8 cellular contexts compared by ENCODE assay signal in genomic region chr11:65487467-65488272, GRCh38. TPM values are rescaled to one million over a fixed set of nuclear protein-coding genes. Genes with fewer than 3 reads are reported as not detected.
DNase-seq lines count a peak whose midpoint lies in the region; ATAC-seq and TF ChIP-seq lines count a peak whose summit lies in the region.

No MANE protein-coding gene starts in this region.

- H3K27ac ChIP-seq in WERI-Rb-1: peak overlapping the region; percentile 85
- H3K27ac ChIP-seq in fibroblast of lung (ENCODE audit: insufficient read depth, low read length): peak overlapping the region; percentile 100
- H3K27ac ChIP-seq in transverse colon: peak overlapping the region; percentile 98 to 100 (median 99)

- H3K4me2 ChIP-seq in fibroblast of lung (ENCODE audit: extremely low read depth, insufficient read depth, low read length): peak overlapping the region; percentile 94

- no peak for TF ChIP-seq POLR2A in transverse colon (IDR thresholded peaks at IDR 0.05)

- peak; percentile 100 for DNase-seq in EL
- DNase-seq in NCI-H2171 (lab: John Stamatoyannopoulos, UW): peak; percentile 99
- DNase-seq in WERI-Rb-1: peak; percentile 96
- DNase-seq in fibroblast of lung (ENCODE audit: low read depth in 2 of 2): peak; percentile 100
- peak; percentile 99 for DNase-seq in mucosa of gallbladder (ENCODE audit: low spot score)
- DNase-seq in transverse colon: peak; percentile 95

- ATAC-seq in HG02642 (IDR thresholded peaks at IDR 0.05; ENCODE audit: poor library complexity, unreplicated experiment): peak; percentile 70
- no peak for ATAC-seq in HG03378 (IDR thresholded peaks at IDR 0.05; ENCODE audit: unreplicated experiment)

- peaks cover 34% of the 10 kb centered on the region for H3K79me2 ChIP-seq in fibroblast of lung (ENCODE audit: control insufficient read depth, insufficient read depth, low read length)

- H3K36me3 ChIP-seq in WERI-Rb-1: no peaks in the 10 kb centered on the region
- H3K36me3 ChIP-seq in fibroblast of lung (ENCODE audit: control insufficient read depth, insufficient read depth, low read length): no peaks in the 10 kb centered on the region
- no peaks in the 10 kb centered on the region for H3K36me3 ChIP-seq in transverse colon

- no peaks in the 10 kb centered on the region for H3K27me3 ChIP-seq in WERI-Rb-1 (ENCODE audit: insufficient read depth, low read depth, severe bottlenecking)
- no peaks in the 10 kb centered on the region for H3K27me3 ChIP-seq in fibroblast of lung (ENCODE audit: control insufficient read depth, insufficient read depth, low read length)
- no peaks in the 10 kb centered on the region for H3K27me3 ChIP-seq in transverse colon

- H3K9ac ChIP-seq in fibroblast of lung (ENCODE audit: insufficient read depth, low read length): peak overlapping the region; percentile 90

- no peaks in the 10 kb centered on the region for H4K20me1 ChIP-seq in fibroblast of lung (ENCODE audit: control insufficient read depth, extremely low read depth, insufficient read depth, low read length)

- WGBS in transverse colon (ENCODE audit: low coverage in 1 of 2), 2 donors: 0 to 15% methylated on average over 6 to 15 of the region's 17 CpGs

- no peak overlapping the region for H2AFZ ChIP-seq in fibroblast of lung (ENCODE audit: low read length)

- intact Hi-C loops in transverse colon (cut with DNase I; ENCODE audit: low total_unique reads): no loop called here

- peak; percentile 33 for TF ChIP-seq EP300 in transverse colon (IDR thresholded peaks at IDR 0.05; ENCODE audit: low read depth)

- H3K9me3 ChIP-seq in WERI-Rb-1 (ENCODE audit: severe bottlenecking) (no peaks in the 10 kb centered on the region), fibroblast of lung (ENCODE audit: control insufficient read depth, insufficient read depth, low read depth, low read length) (no peaks in the 10 kb centered on the region), transverse colon (no peaks in the 10 kb centered on the region)

- in situ Hi-C loops in transverse colon (cut with MboI; ENCODE audit: low pct_ligation_motif_present in 1 of 4, low pct_unique_long_range_greater_than_20kb in 1 of 4, low sequenced_read_pairs in 3 of 4): no loop called here

- H3K4me3 ChIP-seq in WERI-Rb-1 (ENCODE audit: low read depth, low read length): peak overlapping the region; percentile 48
- H3K4me3 ChIP-seq in fibroblast of lung (replicated peaks in 1 of 4; ENCODE audit: control extremely low read depth in 1 of 4, insufficient read depth in 1 of 4, low read depth in 3 of 4, low read length in 4 of 4): peak overlapping the region; percentile 6 to 43 (median 22)
- H3K4me3 ChIP-seq in transverse colon: peak overlapping the region in 2 of 4 donors; percentile 2 to 7

- peaks cover 58% of the 10 kb centered on the region for H3K4me1 ChIP-seq in fibroblast of lung (ENCODE audit: control insufficient read depth, extremely low read depth, insufficient read depth, low read length)
- H3K4me1 ChIP-seq in transverse colon: peaks cover 65 to 78% (median 74%) of the 10 kb centered on the region in 4 donors

- TF ChIP-seq CTCF in WERI-Rb-1 (IDR thresholded peaks at IDR 0.05; ENCODE audit: low read depth, low read length) (no peak), fibroblast of lung (conservative IDR thresholded peaks at IDR 0.05 in 1 of 2, IDR thresholded peaks at IDR 0.05 in 1 of 2; ENCODE audit: low read depth in 1 of 2, low read length in 2 of 2) (no peak), transverse colon (IDR thresholded peaks at IDR 0.05) (no peak)

RNA-seq across cellular contexts. Expression of gene MALAT1, which starts 11.2 kb away (rescaled TPM):
- 14,068 and 21,991 TPM in 2 replicates for total RNA-seq in fibroblast of lung
- polyA plus RNA-seq in fibroblast of lung: 482 and 583 TPM in 2 replicates
- 274 and 335 TPM in 2 replicates for polyA plus RNA-seq in fibroblast of lung (2012)
- polyA minus RNA-seq in fibroblast of lung (ENCODE audit: low replicate concordance): 1,820 and 2,014 TPM in 2 replicates
- 9,267 TPM for total RNA-seq in mucosa of gallbladder
- over 10,000 TPM; 17,948 to 48,028 (median 23,406) TPM for total RNA-seq in transverse colon

RNA-seq across cellular contexts. Expression of gene SCYL1, which starts 37.2 kb away (rescaled TPM):
- total RNA-seq in fibroblast of lung (73.2 and 84.6 TPM in 2 replicates), mucosa of gallbladder (90.1 TPM), transverse colon (10 to 100 TPM; 41.0 to 78.4 (median 69.2) TPM)
- polyA plus RNA-seq in fibroblast of lung: 58.2 and 62.3 TPM in 2 replicates
- polyA plus RNA-seq in fibroblast of lung (2012): 71.8 and 83.3 TPM in 2 replicates
- polyA minus RNA-seq in fibroblast of lung (ENCODE audit: low replicate concordance): 160 and 182 TPM in 2 replicates
